ENCODE assay signal across 2 cellular contexts in the genomic region with DNA sequence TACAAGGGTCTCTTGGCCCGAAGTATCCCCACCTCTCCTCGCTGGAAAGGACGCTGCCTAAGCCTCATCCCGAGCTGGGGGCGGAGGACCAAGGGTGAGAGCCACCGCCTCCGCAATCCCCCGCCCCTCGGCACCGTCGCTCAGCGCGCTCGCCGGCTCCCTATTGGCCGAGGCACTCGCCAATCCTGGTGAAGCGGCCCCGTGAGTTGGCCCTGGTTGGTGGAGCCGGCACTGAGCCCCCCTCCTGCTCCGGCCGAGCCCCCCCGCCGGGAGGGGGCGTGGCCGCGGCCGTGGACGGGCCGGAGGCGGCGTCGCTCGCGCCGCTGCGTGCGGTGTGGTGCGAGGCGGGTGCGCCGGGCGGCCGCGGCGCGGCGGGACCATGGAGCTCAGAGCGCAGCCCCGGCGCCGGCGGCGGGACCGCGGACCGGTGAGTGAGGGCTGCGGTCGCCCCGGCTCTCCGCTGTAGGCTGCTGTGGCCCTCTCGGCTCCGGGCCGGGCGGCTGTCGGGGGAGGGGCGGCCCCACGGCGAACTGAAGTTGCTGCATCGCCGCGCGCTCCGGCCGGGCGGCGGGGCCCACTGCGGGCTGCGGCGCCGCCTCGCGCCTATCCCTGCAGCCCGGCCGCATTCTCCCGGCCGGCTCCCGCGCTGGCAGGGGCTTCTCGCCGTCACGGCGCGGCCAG.
A peak's percentile ranks its signal among the peaks of the same experiment; 100 is the strongest.
TF ChIP-seq lines count a peak whose summit lies in the region.

A gene with protein sequence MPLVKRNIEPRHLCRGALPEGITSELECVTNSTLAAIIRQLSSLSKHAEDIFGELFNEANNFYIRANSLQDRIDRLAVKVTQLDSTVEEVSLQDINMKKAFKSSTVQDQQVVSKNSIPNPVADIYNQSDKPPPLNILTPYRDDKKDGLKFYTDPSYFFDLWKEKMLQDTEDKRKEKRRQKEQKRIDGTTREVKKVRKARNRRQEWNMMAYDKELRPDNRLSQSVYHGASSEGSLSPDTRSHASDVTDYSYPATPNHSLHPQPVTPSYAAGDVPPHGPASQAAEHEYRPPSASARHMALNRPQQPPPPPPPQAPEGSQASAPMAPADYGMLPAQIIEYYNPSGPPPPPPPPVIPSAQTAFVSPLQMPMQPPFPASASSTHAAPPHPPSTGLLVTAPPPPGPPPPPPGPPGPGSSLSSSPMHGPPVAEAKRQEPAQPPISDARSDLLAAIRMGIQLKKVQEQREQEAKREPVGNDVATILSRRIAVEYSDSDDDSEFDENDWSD (plus strand): TSS at position 291 of the 681 bp plus-strand sequence. CDS start 84,588 bp downstream, outside the sequence.

TF ChIP-seq in WTC11, 78 proteins besides CTCF, POLR2A, EP300 and RAD21 (continued from another document):
- TF ChIP-seq ETV6 (CRISPR knock-in tag; IDR thresholded peaks at IDR 0.05): 0 out of 2 replicates have a peak, but pooled peaks have one; percentile 36
- TF ChIP-seq, protein P1, sequence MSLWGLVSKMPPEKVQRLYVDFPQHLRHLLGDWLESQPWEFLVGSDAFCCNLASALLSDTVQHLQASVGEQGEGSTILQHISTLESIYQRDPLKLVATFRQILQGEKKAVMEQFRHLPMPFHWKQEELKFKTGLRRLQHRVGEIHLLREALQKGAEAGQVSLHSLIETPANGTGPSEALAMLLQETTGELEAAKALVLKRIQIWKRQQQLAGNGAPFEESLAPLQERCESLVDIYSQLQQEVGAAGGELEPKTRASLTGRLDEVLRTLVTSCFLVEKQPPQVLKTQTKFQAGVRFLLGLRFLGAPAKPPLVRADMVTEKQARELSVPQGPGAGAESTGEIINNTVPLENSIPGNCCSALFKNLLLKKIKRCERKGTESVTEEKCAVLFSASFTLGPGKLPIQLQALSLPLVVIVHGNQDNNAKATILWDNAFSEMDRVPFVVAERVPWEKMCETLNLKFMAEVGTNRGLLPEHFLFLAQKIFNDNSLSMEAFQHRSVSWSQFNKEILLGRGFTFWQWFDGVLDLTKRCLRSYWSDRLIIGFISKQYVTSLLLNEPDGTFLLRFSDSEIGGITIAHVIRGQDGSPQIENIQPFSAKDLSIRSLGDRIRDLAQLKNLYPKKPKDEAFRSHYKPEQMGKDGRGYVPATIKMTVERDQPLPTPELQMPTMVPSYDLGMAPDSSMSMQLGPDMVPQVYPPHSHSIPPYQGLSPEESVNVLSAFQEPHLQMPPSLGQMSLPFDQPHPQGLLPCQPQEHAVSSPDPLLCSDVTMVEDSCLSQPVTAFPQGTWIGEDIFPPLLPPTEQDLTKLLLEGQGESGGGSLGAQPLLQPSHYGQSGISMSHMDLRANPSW (CRISPR knock-in tag; conservative IDR thresholded peaks at IDR 0.05; ENCODE audit: low read depth): no peak
- TF ChIP-seq FOXK1 (CRISPR knock-in tag; IDR thresholded peaks at IDR 0.05): 0 out of 2 replicates have a peak, but pooled peaks have one; percentile 7
- no peak for TF ChIP-seq TEAD4 (CRISPR knock-in tag; IDR thresholded peaks at IDR 0.05)
- 0 out of 2 replicates have a peak, but pooled peaks have one; percentile 1 for TF ChIP-seq RELA (CRISPR knock-in tag; IDR thresholded peaks at IDR 0.05; ENCODE audit: borderline replicate concordance)
- peak; percentile 84 for TF ChIP-seq SP1 (CRISPR knock-in tag; conservative IDR thresholded peaks at IDR 0.05)
- no peak for TF ChIP-seq ERG (CRISPR knock-in tag; IDR thresholded peaks at IDR 0.05)
- TF ChIP-seq, protein P2, sequence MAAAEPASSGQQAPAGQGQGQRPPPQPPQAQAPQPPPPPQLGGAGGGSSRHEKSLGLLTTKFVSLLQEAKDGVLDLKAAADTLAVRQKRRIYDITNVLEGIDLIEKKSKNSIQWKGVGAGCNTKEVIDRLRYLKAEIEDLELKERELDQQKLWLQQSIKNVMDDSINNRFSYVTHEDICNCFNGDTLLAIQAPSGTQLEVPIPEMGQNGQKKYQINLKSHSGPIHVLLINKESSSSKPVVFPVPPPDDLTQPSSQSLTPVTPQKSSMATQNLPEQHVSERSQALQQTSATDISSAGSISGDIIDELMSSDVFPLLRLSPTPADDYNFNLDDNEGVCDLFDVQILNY (CRISPR knock-in tag; IDR thresholded peaks at IDR 0.05): 0 out of 2 replicates have a peak, but pooled peaks have one; percentile 11
- TF ChIP-seq, protein P3, sequence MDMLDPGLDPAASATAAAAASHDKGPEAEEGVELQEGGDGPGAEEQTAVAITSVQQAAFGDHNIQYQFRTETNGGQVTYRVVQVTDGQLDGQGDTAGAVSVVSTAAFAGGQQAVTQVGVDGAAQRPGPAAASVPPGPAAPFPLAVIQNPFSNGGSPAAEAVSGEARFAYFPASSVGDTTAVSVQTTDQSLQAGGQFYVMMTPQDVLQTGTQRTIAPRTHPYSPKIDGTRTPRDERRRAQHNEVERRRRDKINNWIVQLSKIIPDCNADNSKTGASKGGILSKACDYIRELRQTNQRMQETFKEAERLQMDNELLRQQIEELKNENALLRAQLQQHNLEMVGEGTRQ (CRISPR knock-in tag; IDR thresholded peaks at IDR 0.05): peak; percentile 11; the same call in 1 of the 2 replicates

TF ChIP-seq in H1, 55 proteins besides CTCF, POLR2A, EP300 and RAD21 (continued from another document and continues in another):
- TF ChIP-seq, protein P3 (IDR thresholded peaks at IDR 0.05; ENCODE audit: low read length): no peak
- TF ChIP-seq SRF (IDR thresholded peaks at IDR 0.05; ENCODE audit: low read depth, low read length) (no peak), CBX5 (IDR thresholded peaks at IDR 0.05; ENCODE audit: low read depth, low read length) (no peak), NRF1 (IDR thresholded peaks at IDR 0.05; ENCODE audit: low read depth, low read length) (no peak), KDM5A (IDR thresholded peaks at IDR 0.05; ENCODE audit: low read length) (no peak), BRCA1 (IDR thresholded peaks at IDR 0.05; ENCODE audit: low read depth, low read length) (no peak), TCF12 (IDR thresholded peaks at IDR 0.05; ENCODE audit: low read depth, low read length) (no peak), CBX8 (IDR thresholded peaks at IDR 0.05; ENCODE audit: borderline replicate concordance, low read depth, low read length) (no peak), CHD1 (IDR thresholded peaks at IDR 0.05; ENCODE audit: low read depth, low read length) (no peak), GABPA (IDR thresholded peaks at IDR 0.05; ENCODE audit: borderline replicate concordance, insufficient read depth, low read length) (no peak), BCL11A (IDR thresholded peaks at IDR 0.05; ENCODE audit: low read depth in 2 of 2, low read length in 2 of 2) (no peak), RXRA (IDR thresholded peaks at IDR 0.05; ENCODE audit: insufficient read depth, low read depth, low read length) (no peak), SIN3A (conservative IDR thresholded peaks at IDR 0.05 in 1 of 2, IDR thresholded peaks at IDR 0.05 in 1 of 2; ENCODE audit: low read depth in 1 of 2, low read length in 2 of 2) (peak in 1 of 2 experiments; percentile 45; a peak in 1 of 4 replicates), SP2 (IDR thresholded peaks at IDR 0.05; ENCODE audit: low read length) (peak; percentile 53), ATF3 (IDR thresholded peaks at IDR 0.05; ENCODE audit: insufficient read depth, low read depth, low read length) (no peak), RFX5 (IDR thresholded peaks at IDR 0.05; ENCODE audit: borderline replicate concordance, low read depth, low read length) (no peak), SIRT6 (IDR thresholded peaks at IDR 0.05; ENCODE audit: low read length) (no peak), JUND (IDR thresholded peaks at IDR 0.05; ENCODE audit: low read length) (no peak), ASH2L (IDR thresholded peaks at IDR 0.05; ENCODE audit: low read length) (no peak), JUN (IDR thresholded peaks at IDR 0.05; ENCODE audit: low read depth, low read length) (no peak), EZH2 (IDR thresholded peaks at IDR 0.05; ENCODE audit: low read depth, low read length, severe bottlenecking) (no peak), CEBPB (IDR thresholded peaks at IDR 0.05; ENCODE audit: low read depth, low read length) (no peak), ATF2 (IDR thresholded peaks at IDR 0.05; ENCODE audit: low read length) (no peak), CTBP2 (IDR thresholded peaks at IDR 0.05; ENCODE audit: borderline replicate concordance, insufficient read depth, insufficient read length, low read length) (no peak), KDM4A (IDR thresholded peaks at IDR 0.05; ENCODE audit: low read depth, low read length, severe bottlenecking) (peak; percentile 80), EGR1 (IDR thresholded peaks at IDR 0.05; ENCODE audit: borderline replicate concordance, low read depth, low read length) (peak; percentile 92), CREB1 (IDR thresholded peaks at IDR 0.05) (peak; percentile 52; the same call in 1 of the 2 replicates)
- TF ChIP-seq, protein P4, sequence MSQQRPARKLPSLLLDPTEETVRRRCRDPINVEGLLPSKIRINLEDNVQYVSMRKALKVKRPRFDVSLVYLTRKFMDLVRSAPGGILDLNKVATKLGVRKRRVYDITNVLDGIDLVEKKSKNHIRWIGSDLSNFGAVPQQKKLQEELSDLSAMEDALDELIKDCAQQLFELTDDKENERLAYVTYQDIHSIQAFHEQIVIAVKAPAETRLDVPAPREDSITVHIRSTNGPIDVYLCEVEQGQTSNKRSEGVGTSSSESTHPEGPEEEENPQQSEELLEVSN (IDR thresholded peaks at IDR 0.05): no peak
